Comparison of ENCODE assay signal across 8 cellular contexts in genomic region chr3:62188547-62189375, GRCh38.
A peak's percentile ranks its signal among the peaks of the same experiment; 100 is the strongest.
DNase-seq lines count a peak whose midpoint lies in the region; ATAC-seq and TF ChIP-seq lines count a peak whose summit lies in the region.

No MANE protein-coding gene starts in this region.

- peak; percentile 83 for TF ChIP-seq CTCF in GM13977 (IDR thresholded peaks at IDR 0.05; ENCODE audit: extremely low read depth, insufficient read depth, missing control alignments)

- no peaks in the 10 kb centered on the region for H3K9me3 Mint-ChIP-seq in central memory CD8-positive, alpha-beta T cell

- peak; percentile 55 for ATAC-seq in HG03045 (IDR thresholded peaks at IDR 0.05; ENCODE audit: unreplicated experiment)
- ATAC-seq in central memory CD8-positive, alpha-beta T cell (replicated peaks; ENCODE audit: extremely low read depth, poor library complexity, severe bottlenecking) = peak; percentile 49

- in situ Hi-C loops in GM13977 (cut with MboI; ENCODE audit: low pct_unique_long_range_greater_than_20kb, low sequenced_read_pairs, unreplicated experiment) = loop anchor here (25.0 kb wide), 1 partner anchor 326 kb away; no protein-coding TSS in a partner anchor

- DNase-seq in 8988T (peak; percentile 59), GM13977 (ENCODE audit: low spot score) (peak; percentile 82), NCI-H2227 (lab: John Stamatoyannopoulos, UW; ENCODE audit: unreplicated experiment) (peak; percentile 76), left kidney (ENCODE audit: low read depth, low spot score) (peak; percentile 90)
- DNase-seq in activated CD4-positive, CD25-positive, alpha-beta regulatory T cell (lab: John Stamatoyannopoulos, UW) = peak; percentile 9 to 56 (median 18)
- DNase-seq in central memory CD8-positive, alpha-beta T cell (ENCODE audit: low spot score in 2 of 2) = peak; percentile 18 to 47
- peak; percentile 65 for DNase-seq in stimulated activated CD4-positive, alpha-beta T cell treated with anti-CD3 and anti-CD28 coated beads, Interleukin-4, amount 100 ng/mL, for 1 hour

- peaks cover 28% of the 10 kb centered on the region for H3K27me3 Mint-ChIP-seq in central memory CD8-positive, alpha-beta T cell

- H3K4me1 Mint-ChIP-seq in central memory CD8-positive, alpha-beta T cell = peaks cover 7% of the 10 kb centered on the region

- H3K27ac Mint-ChIP-seq in central memory CD8-positive, alpha-beta T cell (ENCODE audit: low read depth) = peak overlapping the region; percentile 70

- no peaks in the 10 kb centered on the region for H3K36me3 Mint-ChIP-seq in central memory CD8-positive, alpha-beta T cell (ENCODE audit: insufficient read depth)

- H3K4me3 Mint-ChIP-seq in central memory CD8-positive, alpha-beta T cell = no peak overlapping the region

Comparison
In these comparisons a context has a peak if more than half of its experiments do, and no peak if none do; other contexts are left out.
1. Peak in every context shown above with its lines: DNase-seq and ATAC-seq.
2. DNase-seq: peak in every context shown above with its lines; median percentile 90 in left kidney; 82 in GM13977; 76 in NCI-H2227; 65 in stimulated activated CD4-positive, alpha-beta T cell treated with anti-CD3 and anti-CD28 coated beads, Interleukin-4, amount 100 ng/mL, for 1 hour; 59 in 8988T; 32 in central memory CD8-positive, alpha-beta T cell; 18 in activated CD4-positive, CD25-positive, alpha-beta regulatory T cell.